15 cellular contexts compared by ENCODE assay signal in the genomic region with DNA sequence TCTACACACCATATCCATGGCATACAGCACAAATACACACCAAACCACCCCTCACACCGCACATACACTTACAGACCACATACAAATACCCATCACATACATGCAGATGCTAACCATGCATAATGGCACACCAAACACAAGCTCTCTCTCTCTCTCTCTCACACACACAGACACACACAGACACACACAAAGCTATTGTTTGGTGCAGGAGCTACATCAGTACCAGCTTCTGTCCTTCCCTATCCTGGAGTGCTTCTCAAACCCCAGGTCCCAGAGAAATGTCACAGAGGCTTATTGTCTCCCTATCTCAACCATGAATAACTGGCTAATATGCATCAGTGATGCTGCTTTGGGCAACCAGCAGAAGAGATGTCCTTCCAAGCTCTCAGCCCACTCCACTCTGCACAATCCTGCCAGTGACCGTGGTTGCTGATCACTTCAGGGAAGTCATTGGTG. TPM values are rescaled to one million over a fixed set of nuclear protein-coding genes. Genes with fewer than 3 reads are reported as not detected.
DNase-seq lines count a peak whose midpoint lies in the region; ATAC-seq and TF ChIP-seq lines count a peak whose summit lies in the region.
"Had no signal": no experiment of that assay in that cellular context is flagged by ENCODE, and none has a peak within 500 bp of the region (broad histone marks: within the 10 kb centered on the region; RNA-seq: fewer than 3 reads in every experiment).

No MANE protein-coding gene starts in this region.

- WGBS in right cardiac atrium: 89% methylated on average over 2 of the region's 2 CpGs
- 94 to 95% methylated on average over 2 of the region's 2 CpGs for WGBS in esophagus squamous epithelium, 2 donors
- WGBS in aorta, 2 donors: 92 to 97% methylated on average over 2 of the region's 2 CpGs

- CTCF ChIA-PET in GM10248 (lab: Yijun Ruan, JAX): interaction anchor here (2.3 kb wide), 1 partner anchor 11 kb away, joined by 4 read pairs; no protein-coding TSS in a partner anchor

- H3K4me3 Mint-ChIP-seq in immature natural killer cell: no peak overlapping the region

- no peaks in the 10 kb centered on the region for H3K36me3 ChIP-seq in esophagus squamous epithelium
- H3K36me3 ChIP-seq in aorta (ENCODE audit: control insufficient read depth in 1 of 2, insufficient read depth in 2 of 2, low read length in 1 of 2): no peaks in the 10 kb centered on the region
- H3K36me3 ChIP-seq: SJSA1 had no signal

- TF ChIP-seq POLR2A in esophagus squamous epithelium (IDR thresholded peaks at IDR 0.05): no peak

- H3K27ac ChIP-seq in right cardiac atrium (ENCODE audit: low read length) (peak overlapping the region; percentile 95), esophagus squamous epithelium (peak overlapping the region in 3 of 4 donors; percentile 70 to 82 (median 80)), aorta (ENCODE audit: low read depth in 1 of 2, low read length in 2 of 2) (no peak overlapping the region)
- H3K27ac ChIP-seq: SJSA1 had no signal

- H3K36me3 Mint-ChIP-seq in immature natural killer cell: no peaks in the 10 kb centered on the region

- peaks cover 0 to 4% (median 2%) of the 10 kb centered on the region in 3 donors for H3K27me3 Mint-ChIP-seq in immature natural killer cell (ENCODE audit: low read depth in 3 of 3)

- H3K27me3 ChIP-seq in right cardiac atrium (ENCODE audit: control insufficient read depth, insufficient read depth) (no peaks in the 10 kb centered on the region), esophagus squamous epithelium (peaks cover 0 to 25% (median 0%) of the 10 kb centered on the region in 4 donors), aorta (ENCODE audit: control insufficient read depth in 1 of 2, insufficient read depth in 2 of 2, low read length in 1 of 2) (no peaks in the 10 kb centered on the region)
- H3K27me3 ChIP-seq: SJSA1 had no signal

- ATAC-seq in right cardiac atrium (no peak), left ventricle myocardium superior (no peak), aorta (ENCODE audit: low FRiP score) (no peak)

- H3K27ac Mint-ChIP-seq in immature natural killer cell: peak overlapping the region in 2 of 6 donors; percentile 6 to 8

- peaks cover 13 to 19% of the 10 kb centered on the region in 2 donors for H3K4me1 Mint-ChIP-seq in immature natural killer cell

- TF ChIP-seq CTCF in esophagus squamous epithelium (IDR thresholded peaks at IDR 0.05) (no peak), GM10248 (IDR thresholded peaks at IDR 0.05; ENCODE audit: control extremely low read depth, extremely low read depth, low read depth, missing control alignments) (no peak)

- DNase-seq in right cardiac atrium: no peak
- DNase-seq in left ventricle myocardium superior: no peak
- no peak for DNase-seq in esophagus squamous epithelium (lab: John Stamatoyannopoulos, UW)
- DNase-seq in nucleus accumbens (lab: John Stamatoyannopoulos, UW): peak in 40 of 56 donors; percentile 9 to 84 (median 60)
- DNase-seq in GM10248 (ENCODE audit: extremely low spot score): no peak
- no peak for DNase-seq in immature natural killer cell
- no peak for DNase-seq in aorta
- DNase-seq in SHP77 treated with DMSO at 0.1 percent for 48 hours (lab: John Stamatoyannopoulos, UW): no peak
- DNase-seq: activated CD4-positive, alpha-beta T cell treated with anti-CD3 and anti-CD28 coated beads, Interleukin-2, amount 50 U/mL, for 4 hours; activated T-cell treated with anti-CD3 and anti-CD28 coated beads, Interleukin-2, amount 50 U/mL, for 48 hours; erythroblast; NCI-H1417 had no signal

- H3K4me1 ChIP-seq in right cardiac atrium (ENCODE audit: control insufficient read depth, insufficient read depth, low read length) (peaks cover 10% of the 10 kb centered on the region), esophagus squamous epithelium (peaks cover 0 to 63% (median 30%) of the 10 kb centered on the region in 3 donors), aorta (ENCODE audit: control insufficient read depth in 1 of 2, insufficient read depth in 2 of 2, low read length in 2 of 2) (no peaks in the 10 kb centered on the region)

- H3K4me3 ChIP-seq in right cardiac atrium (ENCODE audit: low read length) (no peak overlapping the region), esophagus squamous epithelium (no peak overlapping the region), aorta (ENCODE audit: low read length in 2 of 2) (no peak overlapping the region)
- H3K4me3 ChIP-seq: coronary artery, SJSA1, skin epidermis had no signal

- intact Hi-C loops in right cardiac atrium (cut with DNase I) (no loop called here), left ventricle myocardium superior (cut with micrococcal nuclease) (no loop called here), esophagus squamous epithelium (cut with DNase I) (no loop called here), aorta (cut with DNase I) (no loop called here)

- POLR2A ChIA-PET in GM10248 (lab: Yijun Ruan, JAX): no interaction called here

- no peaks in the 10 kb centered on the region for H3K9me3 Mint-ChIP-seq in immature natural killer cell

- H3K9me3 ChIP-seq in right cardiac atrium (ENCODE audit: control insufficient read depth, low read length): no peaks in the 10 kb centered on the region
- no peaks in the 10 kb centered on the region for H3K9me3 ChIP-seq in esophagus squamous epithelium
- H3K9me3 ChIP-seq in aorta (ENCODE audit: control insufficient read depth, low read length): no peaks in the 10 kb centered on the region

RNA-seq across cellular contexts. Expression of gene ST3GAL5, which starts 36.5 kb away (rescaled TPM):
- total RNA-seq in right cardiac atrium: 10 to 100 TPM in 2 of 4 donors, 1 to 10 TPM in 2; 8.7 to 14.0 (median 9.7) TPM
- 5.4 TPM for polyA plus RNA-seq in right cardiac atrium
- total RNA-seq in left ventricle myocardium superior: 7.7 TPM
- total RNA-seq in esophagus squamous epithelium: 10 to 100 TPM in 1 of 4 donors, 1 to 10 TPM in 3; 1.3 to 13.5 (median 5.2) TPM
- polyA plus RNA-seq in immature natural killer cell: 10 to 100 TPM; 15.0 to 20.9 (median 19.9) TPM
- 10 to 100 TPM; 15.7 to 29.8 TPM for total RNA-seq in aorta
- polyA plus RNA-seq in aorta: 10 to 100 TPM in 1 of 2 donors, 1 to 10 TPM in 1; 3.3 to 15.8 TPM

Comparison
In these comparisons a context has a peak if more than half of its experiments do, and no peak if none do; other contexts are left out.
1. DNase-seq: peak in nucleus accumbens (40 of 56); none in right cardiac atrium (0 of 3), left ventricle myocardium superior (single experiment), esophagus squamous epithelium (single experiment), GM10248 (single experiment), immature natural killer cell (0 of 3), aorta (0 of 2) and SHP77 treated with DMSO at 0.1 percent for 48 hours (single experiment).
2. H3K27ac ChIP-seq: peak in right cardiac atrium (single experiment) and esophagus squamous epithelium (3 of 4); none in aorta (0 of 2).